8 cellular contexts compared by ENCODE assay signal in the genomic region with DNA sequence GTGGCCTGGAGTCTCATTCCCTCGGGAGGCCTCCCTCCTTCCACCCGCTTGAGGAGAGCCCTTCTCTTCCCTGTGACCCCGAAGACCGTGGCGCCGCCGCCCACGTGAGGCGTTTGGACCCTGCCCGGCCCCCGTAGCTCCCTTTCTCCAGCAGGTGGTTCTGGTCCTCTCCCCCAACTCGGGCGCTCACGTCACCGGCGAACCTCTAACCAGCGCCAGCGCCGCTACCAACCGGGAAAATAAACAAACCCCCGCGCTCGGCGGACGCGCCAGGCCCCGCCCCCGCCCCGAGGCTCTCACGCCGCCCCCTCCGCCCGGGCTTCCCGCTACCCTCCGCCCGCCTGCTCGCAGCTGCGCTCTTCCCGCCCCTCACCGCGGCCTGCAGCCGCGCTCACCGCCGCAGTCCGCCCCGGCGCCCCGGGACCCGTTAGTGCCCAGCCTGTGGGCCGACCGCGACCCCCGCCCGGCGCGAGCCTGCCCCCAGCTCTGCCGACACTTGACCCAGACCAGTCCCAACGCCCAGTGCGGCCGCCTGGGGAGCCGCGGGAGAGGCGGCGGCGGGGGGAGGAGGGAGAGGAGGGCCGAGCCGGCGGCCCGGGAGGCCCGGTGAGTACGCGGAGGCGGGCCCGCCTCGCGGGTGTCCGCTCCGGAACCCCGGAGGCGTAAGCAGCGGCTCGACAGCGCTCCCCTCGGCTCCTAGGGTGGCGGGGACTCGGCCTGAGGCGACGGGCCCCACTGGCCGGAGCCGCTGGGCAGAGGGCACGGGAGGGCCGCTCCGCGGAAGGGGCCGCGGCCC.
DNase-seq lines count a peak whose midpoint lies in the region; TF ChIP-seq lines count a peak whose summit lies in the region.
"Not testable (repeated sequence)": the region's sequence is repeated elsewhere in the genome, so short reads cannot be mapped to it uniquely, and the experiment has no call there.

No MANE protein-coding gene starts in this region.

- not testable (repeated sequence) for H3K79me2 ChIP-seq in H9 (ENCODE audit: insufficient read depth, low read length)

- in situ Hi-C loops in SK-MEL-5 (cut with HindIII; ENCODE audit: low pct_unique_long_range_greater_than_20kb, low sequenced_read_pairs) = not testable (repeated sequence)

- not testable (repeated sequence) for H3K23me2 ChIP-seq in H9 (ENCODE audit: insufficient read length, low read depth, low read length, poor library complexity, severe bottlenecking)

- not testable (repeated sequence) for H3K9ac ChIP-seq in H9 (ENCODE audit: extremely low read depth, insufficient read length, low read length)

- H2BK5ac ChIP-seq in H9 (ENCODE audit: insufficient read length, low read length) = not testable (repeated sequence)

- TF ChIP-seq CTCF in H9 (conservative IDR thresholded peaks at IDR 0.05) = not testable (repeated sequence)

- H3K36me3 Mint-ChIP-seq in H9 (ENCODE audit: insufficient read depth in 1 of 3, low read depth in 3 of 3) = peaks cover 2 to 16% (median 14%) of the 10 kb centered on the region in 3 experiments; a peak in 5 of 7 replicates
- H3K36me3 Mint-ChIP-seq in activated naive CD4-positive, alpha-beta T cell treated with anti-CD3 and anti-CD28 coated beads for 36 hours (ENCODE audit: low read depth) = not testable (repeated sequence)

- not testable (repeated sequence) for H4K5ac ChIP-seq in H9 (ENCODE audit: insufficient read length, low read depth, low read length)

- not testable (repeated sequence) for H3K9me3 ChIP-seq in H9 (ENCODE audit: control insufficient read depth, low read depth, low read length)

- not testable (repeated sequence) for H2AK5ac ChIP-seq in H9 (ENCODE audit: insufficient read length, low read length)

- DNase-seq in GF-D8 (lab: John Stamatoyannopoulos, UW) = peak; percentile 50
- DNase-seq in H9 = peak; percentile 86
- DNase-seq in LoVo (ENCODE audit: low spot score) = peak; percentile 66
- DNase-seq in SK-MEL-5 (ENCODE audit: low read depth, low spot score) = peak; percentile 60
- DNase-seq in activated naive CD4-positive, alpha-beta T cell treated with anti-CD3 and anti-CD28 coated beads for 36 hours = peak; percentile 77
- DNase-seq in glomerular visceral epithelial cell (ENCODE audit: extremely low spot score) = peak; percentile 72
- DNase-seq in occipital lobe (lab: John Stamatoyannopoulos, UW) = peak; percentile 72
- DNase-seq in substantia nigra (lab: John Stamatoyannopoulos, UW) = peak; percentile 40 to 93 (median 74)

- not testable (repeated sequence) for H4K8ac ChIP-seq in H9 (replicated peaks; ENCODE audit: insufficient read length, low read depth, low read length)

- not testable (repeated sequence) for H3K9me3 Mint-ChIP-seq in H9; activated naive CD4-positive, alpha-beta T cell treated with anti-CD3 and anti-CD28 coated beads for 36 hours

- CTCF ChIA-PET in activated naive CD4-positive, alpha-beta T cell treated with anti-CD3 and anti-CD28 coated beads for 36 hours (lab: Charles Lee) = not testable (repeated sequence)

- H3K14ac ChIP-seq in H9 (ENCODE audit: insufficient read depth, low read length) = 0 out of 2 replicates have a peak overlapping the region, but pooled peaks have one; percentile 65

- H3K4me1 ChIP-seq in H9 (ENCODE audit: insufficient read depth, low read length) = not testable (repeated sequence)

- H3K27ac ChIP-seq in H9 (ENCODE audit: insufficient read length, low read depth, low read length) = not testable (repeated sequence)
- H3K27ac ChIP-seq in substantia nigra (ENCODE audit: low read depth, low read length, poor library complexity, severe bottlenecking) = peak overlapping the region; percentile 88

- not testable (repeated sequence) for H3K56ac ChIP-seq in H9 (ENCODE audit: insufficient read length, low read depth, low read length)

- not testable (repeated sequence) for H3K23ac ChIP-seq in H9 (ENCODE audit: insufficient read length, low read depth, low read length)

- not testable (repeated sequence) for H4K20me1 ChIP-seq in H9 (ENCODE audit: control insufficient read depth, insufficient read depth, insufficient read length)

- not testable (repeated sequence) for H2BK120ac ChIP-seq in H9 (ENCODE audit: low read depth, low read length, poor library complexity, severe bottlenecking)

- peak overlapping the region; percentile 84 for H3K4me2 ChIP-seq in H9 (ENCODE audit: insufficient read depth, insufficient read length, low read length)

- H3K4me3 Mint-ChIP-seq in H9 = not testable (repeated sequence)
- peak overlapping the region; percentile 67 for H3K4me3 Mint-ChIP-seq in activated naive CD4-positive, alpha-beta T cell treated with anti-CD3 and anti-CD28 coated beads for 36 hours

- peak overlapping the region in 2 of 3 experiments; percentile 28 to 58; a peak in 2 of 7 replicates for H3K27ac Mint-ChIP-seq in H9
- H3K27ac Mint-ChIP-seq in activated naive CD4-positive, alpha-beta T cell treated with anti-CD3 and anti-CD28 coated beads for 36 hours = peak overlapping the region; percentile 38

- H2BK15ac ChIP-seq in H9 (ENCODE audit: low read depth, low read length) = not testable (repeated sequence)

- WGBS in H9 (ENCODE audit: extremely low coverage, insufficient read length, low lambda C conversion rate) = no CpG with 5 or more reads among the region's 97 CpGs

- not testable (repeated sequence) for H3K18ac ChIP-seq in H9 (ENCODE audit: insufficient read length, low read depth, low read length)

- intact Hi-C loops in activated naive CD4-positive, alpha-beta T cell treated with anti-CD3 and anti-CD28 coated beads for 36 hours (cut with micrococcal nuclease) = loop anchor here (1.0 to 5.0 kb wide), 3 partner anchors 63 to 547 kb away; a partner anchor contains a TSS

- not testable (repeated sequence) for H3K4ac ChIP-seq in H9 (ENCODE audit: low read depth, low read length)

- not testable (repeated sequence) for H2AFZ ChIP-seq in H9 (ENCODE audit: low read length)

- not testable (repeated sequence) for H3T11ph ChIP-seq in H9 (ENCODE audit: low read length)

- H4K91ac ChIP-seq in H9 (ENCODE audit: insufficient read length, low read depth, low read length) = not testable (repeated sequence)

- H2BK12ac ChIP-seq in H9 (ENCODE audit: insufficient read length, low read depth, low read length) = not testable (repeated sequence)

- not testable (repeated sequence) for H3K4me1 Mint-ChIP-seq in H9; activated naive CD4-positive, alpha-beta T cell treated with anti-CD3 and anti-CD28 coated beads for 36 hours (ENCODE audit: low read depth)

- not testable (repeated sequence) for H3K79me1 ChIP-seq in H9 (ENCODE audit: insufficient read depth, low read depth, low read length, poor library complexity, severe bottlenecking)

- H3K27me3 Mint-ChIP-seq in H9 (ENCODE audit: low read depth); activated naive CD4-positive, alpha-beta T cell treated with anti-CD3 and anti-CD28 coated beads for 36 hours (ENCODE audit: low read depth): not testable (repeated sequence)

- not testable (repeated sequence) for H2BK20ac ChIP-seq in H9 (ENCODE audit: low read depth, low read length, poor library complexity, severe bottlenecking)

- not testable (repeated sequence) for H3K27me3 ChIP-seq in H9 (ENCODE audit: insufficient read depth, low read length)
